In the genomic region with DNA sequence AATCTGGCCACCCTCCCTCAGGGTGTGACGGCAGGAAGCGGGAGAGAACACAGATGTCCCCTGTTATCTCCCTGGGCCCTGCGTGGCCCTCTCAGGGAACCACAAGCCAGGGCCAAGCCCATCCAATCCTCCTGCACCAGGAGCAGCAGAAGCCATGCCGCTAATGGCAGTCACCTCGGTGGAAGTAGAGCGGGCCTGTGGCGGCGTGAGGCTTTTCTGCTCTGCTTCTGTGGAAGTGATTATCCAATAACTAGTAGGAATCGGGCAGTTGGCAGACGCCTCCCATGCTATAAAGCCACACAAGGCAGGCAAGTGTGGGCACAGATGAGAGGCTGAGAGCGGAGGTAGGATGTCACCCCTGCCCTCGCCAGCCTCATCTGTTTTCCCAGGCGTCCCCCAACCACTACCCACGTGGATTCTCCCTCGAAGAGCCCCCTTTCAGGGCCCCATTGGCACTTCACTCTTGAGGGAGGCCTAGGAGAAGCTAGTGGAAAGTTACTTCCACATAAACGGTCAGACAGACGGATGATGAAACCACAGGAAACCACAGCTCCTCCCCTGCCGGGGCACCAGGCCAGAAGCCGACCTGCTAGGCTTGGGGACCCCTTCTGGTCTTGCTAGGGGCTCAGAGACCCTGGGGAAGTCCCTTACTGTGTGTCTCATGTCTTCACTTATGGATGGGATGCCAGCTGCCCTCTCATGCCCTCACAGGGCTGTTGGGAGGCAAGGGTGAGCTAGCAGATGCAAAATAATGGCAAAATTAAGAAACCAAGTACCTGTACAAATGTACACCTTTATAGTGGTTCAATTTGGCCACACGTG, we compare ENCODE assay signal across 2 cellular contexts.
A peak's percentile ranks its signal among the peaks of the same experiment; 100 is the strongest.
TF ChIP-seq lines count a peak whose summit lies in the region.

No MANE protein-coding gene starts in this region.

TF ChIP-seq in GM12878, 131 proteins besides CTCF, POLR2A, EP300 and RAD21 (continued from another document and continues in another):
- TF ChIP-seq, protein P1, sequence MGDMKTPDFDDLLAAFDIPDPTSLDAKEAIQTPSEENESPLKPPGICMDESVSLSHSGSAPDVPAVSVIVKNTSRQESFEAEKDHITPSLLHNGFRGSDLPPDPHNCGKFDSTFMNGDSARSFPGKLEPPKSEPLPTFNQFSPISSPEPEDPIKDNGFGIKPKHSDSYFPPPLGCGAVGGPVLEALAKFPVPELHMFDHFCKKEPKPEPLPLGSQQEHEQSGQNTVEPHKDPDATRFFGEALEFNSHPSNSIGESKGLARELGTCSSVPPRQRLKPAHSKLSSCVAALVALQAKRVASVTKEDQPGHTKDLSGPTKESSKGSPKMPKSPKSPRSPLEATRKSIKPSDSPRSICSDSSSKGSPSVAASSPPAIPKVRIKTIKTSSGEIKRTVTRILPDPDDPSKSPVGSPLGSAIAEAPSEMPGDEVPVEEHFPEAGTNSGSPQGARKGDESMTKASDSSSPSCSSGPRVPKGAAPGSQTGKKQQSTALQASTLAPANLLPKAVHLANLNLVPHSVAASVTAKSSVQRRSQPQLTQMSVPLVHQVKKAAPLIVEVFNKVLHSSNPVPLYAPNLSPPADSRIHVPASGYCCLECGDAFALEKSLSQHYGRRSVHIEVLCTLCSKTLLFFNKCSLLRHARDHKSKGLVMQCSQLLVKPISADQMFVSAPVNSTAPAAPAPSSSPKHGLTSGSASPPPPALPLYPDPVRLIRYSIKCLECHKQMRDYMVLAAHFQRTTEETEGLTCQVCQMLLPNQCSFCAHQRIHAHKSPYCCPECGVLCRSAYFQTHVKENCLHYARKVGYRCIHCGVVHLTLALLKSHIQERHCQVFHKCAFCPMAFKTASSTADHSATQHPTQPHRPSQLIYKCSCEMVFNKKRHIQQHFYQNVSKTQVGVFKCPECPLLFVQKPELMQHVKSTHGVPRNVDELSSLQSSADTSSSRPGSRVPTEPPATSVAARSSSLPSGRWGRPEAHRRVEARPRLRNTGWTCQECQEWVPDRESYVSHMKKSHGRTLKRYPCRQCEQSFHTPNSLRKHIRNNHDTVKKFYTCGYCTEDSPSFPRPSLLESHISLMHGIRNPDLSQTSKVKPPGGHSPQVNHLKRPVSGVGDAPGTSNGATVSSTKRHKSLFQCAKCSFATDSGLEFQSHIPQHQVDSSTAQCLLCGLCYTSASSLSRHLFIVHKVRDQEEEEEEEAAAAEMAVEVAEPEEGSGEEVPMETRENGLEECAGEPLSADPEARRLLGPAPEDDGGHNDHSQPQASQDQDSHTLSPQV (IDR thresholded peaks at IDR 0.05): peak; percentile 12; the same call in 1 of the 2 replicates
- TF ChIP-seq MXI1 (IDR thresholded peaks at IDR 0.05; ENCODE audit: low read depth, low read length) (no peak), PKNOX1 (IDR thresholded peaks at IDR 0.05) (peak; percentile 42; the same call in 1 of the 2 replicates), HDGF (IDR thresholded peaks at IDR 0.05) (peak; percentile 58; the same call in 1 of the 2 replicates), MYB (IDR thresholded peaks at IDR 0.05; ENCODE audit: borderline replicate concordance, low read depth, low read length) (peak; percentile 72; the same call in 1 of the 2 replicates), CREM (IDR thresholded peaks at IDR 0.05; ENCODE audit: low read depth) (peak; percentile 62; the same call in 1 of the 2 replicates), TCF12 (IDR thresholded peaks at IDR 0.05; ENCODE audit: low read depth, low read length) (0 out of 2 replicates have a peak, but pooled peaks have one; percentile 31), STAT1 (conservative IDR thresholded peaks at IDR 0.05) (no peak), PAX5 (IDR thresholded peaks at IDR 0.05; ENCODE audit: borderline replicate concordance, low read depth, low read length) (0 out of 2 replicates have a peak, but pooled peaks have one; percentile 14), EED (IDR thresholded peaks at IDR 0.05; ENCODE audit: low read depth) (peak; percentile 96), YY1 (IDR thresholded peaks at IDR 0.05; ENCODE audit: low read depth, low read length) (peak; percentile 17; the same call in 1 of the 2 replicates)
- TF ChIP-seq, protein P2, sequence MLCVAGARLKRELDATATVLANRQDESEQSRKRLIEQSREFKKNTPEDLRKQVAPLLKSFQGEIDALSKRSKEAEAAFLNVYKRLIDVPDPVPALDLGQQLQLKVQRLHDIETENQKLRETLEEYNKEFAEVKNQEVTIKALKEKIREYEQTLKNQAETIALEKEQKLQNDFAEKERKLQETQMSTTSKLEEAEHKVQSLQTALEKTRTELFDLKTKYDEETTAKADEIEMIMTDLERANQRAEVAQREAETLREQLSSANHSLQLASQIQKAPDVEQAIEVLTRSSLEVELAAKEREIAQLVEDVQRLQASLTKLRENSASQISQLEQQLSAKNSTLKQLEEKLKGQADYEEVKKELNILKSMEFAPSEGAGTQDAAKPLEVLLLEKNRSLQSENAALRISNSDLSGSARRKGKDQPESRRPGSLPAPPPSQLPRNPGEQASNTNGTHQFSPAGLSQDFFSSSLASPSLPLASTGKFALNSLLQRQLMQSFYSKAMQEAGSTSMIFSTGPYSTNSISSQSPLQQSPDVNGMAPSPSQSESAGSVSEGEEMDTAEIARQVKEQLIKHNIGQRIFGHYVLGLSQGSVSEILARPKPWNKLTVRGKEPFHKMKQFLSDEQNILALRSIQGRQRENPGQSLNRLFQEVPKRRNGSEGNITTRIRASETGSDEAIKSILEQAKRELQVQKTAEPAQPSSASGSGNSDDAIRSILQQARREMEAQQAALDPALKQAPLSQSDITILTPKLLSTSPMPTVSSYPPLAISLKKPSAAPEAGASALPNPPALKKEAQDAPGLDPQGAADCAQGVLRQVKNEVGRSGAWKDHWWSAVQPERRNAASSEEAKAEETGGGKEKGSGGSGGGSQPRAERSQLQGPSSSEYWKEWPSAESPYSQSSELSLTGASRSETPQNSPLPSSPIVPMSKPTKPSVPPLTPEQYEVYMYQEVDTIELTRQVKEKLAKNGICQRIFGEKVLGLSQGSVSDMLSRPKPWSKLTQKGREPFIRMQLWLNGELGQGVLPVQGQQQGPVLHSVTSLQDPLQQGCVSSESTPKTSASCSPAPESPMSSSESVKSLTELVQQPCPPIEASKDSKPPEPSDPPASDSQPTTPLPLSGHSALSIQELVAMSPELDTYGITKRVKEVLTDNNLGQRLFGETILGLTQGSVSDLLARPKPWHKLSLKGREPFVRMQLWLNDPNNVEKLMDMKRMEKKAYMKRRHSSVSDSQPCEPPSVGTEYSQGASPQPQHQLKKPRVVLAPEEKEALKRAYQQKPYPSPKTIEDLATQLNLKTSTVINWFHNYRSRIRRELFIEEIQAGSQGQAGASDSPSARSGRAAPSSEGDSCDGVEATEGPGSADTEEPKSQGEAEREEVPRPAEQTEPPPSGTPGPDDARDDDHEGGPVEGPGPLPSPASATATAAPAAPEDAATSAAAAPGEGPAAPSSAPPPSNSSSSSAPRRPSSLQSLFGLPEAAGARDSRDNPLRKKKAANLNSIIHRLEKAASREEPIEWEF (IDR thresholded peaks at IDR 0.05; ENCODE audit: insufficient replicate concordance, low read depth, low read length): peak; percentile 13

TF ChIP-seq in HepG2, 621 proteins besides CTCF, POLR2A, EP300 and RAD21 (continued from another document and continues in another):
- TF ChIP-seq ZNF839 (CRISPR knock-in tag; IDR thresholded peaks at IDR 0.05; ENCODE audit: borderline replicate concordance) (no peak), ZNF674 (CRISPR knock-in tag; IDR thresholded peaks at IDR 0.05; ENCODE audit: low read depth) (no peak), FOXA3 (CRISPR knock-in tag; IDR thresholded peaks at IDR 0.05) (peak; percentile 29; the same call in 1 of the 2 replicates), ZZZ3 (CRISPR knock-in tag; IDR thresholded peaks at IDR 0.05; ENCODE audit: borderline replicate concordance) (no peak), ZNF775 (CRISPR knock-in tag; IDR thresholded peaks at IDR 0.05; ENCODE audit: borderline replicate concordance) (no peak), KDM1A (CRISPR knock-in tag; IDR thresholded peaks at IDR 0.05) (no peak), EED (CRISPR knock-in tag; IDR thresholded peaks at IDR 0.05) (no peak), ZFP91 (CRISPR knock-in tag; IDR thresholded peaks at IDR 0.05; ENCODE audit: borderline replicate concordance) (peak; percentile 13; the same call in 1 of the 2 replicates), NCOA2 (CRISPR knock-in tag; IDR thresholded peaks at IDR 0.05) (0 out of 2 replicates have a peak, but pooled peaks have one; percentile 20), ZNF274 (CRISPR knock-in tag; IDR thresholded peaks at IDR 0.05) (no peak), ARHGAP35 (CRISPR knock-in tag; IDR thresholded peaks at IDR 0.05; ENCODE audit: borderline replicate concordance) (no peak), ATAD3A (CRISPR knock-in tag; IDR thresholded peaks at IDR 0.05) (no peak), ZNF609 (CRISPR knock-in tag; IDR thresholded peaks at IDR 0.05; ENCODE audit: borderline replicate concordance) (no peak), ZNF562 (CRISPR knock-in tag; IDR thresholded peaks at IDR 0.05; ENCODE audit: borderline replicate concordance) (no peak), PHF8 (CRISPR knock-in tag; IDR thresholded peaks at IDR 0.05) (no peak), ZFP36 (IDR thresholded peaks at IDR 0.05; ENCODE audit: borderline replicate concordance, low read depth, low read length, partially characterized antibody) (no peak), IRF2 (CRISPR knock-in tag; IDR thresholded peaks at IDR 0.05) (no peak), RARG (CRISPR knock-in tag; IDR thresholded peaks at IDR 0.05; ENCODE audit: low read depth) (no peak), MLLT10 (CRISPR knock-in tag; IDR thresholded peaks at IDR 0.05) (no peak)
- TF ChIP-seq, protein P3, sequence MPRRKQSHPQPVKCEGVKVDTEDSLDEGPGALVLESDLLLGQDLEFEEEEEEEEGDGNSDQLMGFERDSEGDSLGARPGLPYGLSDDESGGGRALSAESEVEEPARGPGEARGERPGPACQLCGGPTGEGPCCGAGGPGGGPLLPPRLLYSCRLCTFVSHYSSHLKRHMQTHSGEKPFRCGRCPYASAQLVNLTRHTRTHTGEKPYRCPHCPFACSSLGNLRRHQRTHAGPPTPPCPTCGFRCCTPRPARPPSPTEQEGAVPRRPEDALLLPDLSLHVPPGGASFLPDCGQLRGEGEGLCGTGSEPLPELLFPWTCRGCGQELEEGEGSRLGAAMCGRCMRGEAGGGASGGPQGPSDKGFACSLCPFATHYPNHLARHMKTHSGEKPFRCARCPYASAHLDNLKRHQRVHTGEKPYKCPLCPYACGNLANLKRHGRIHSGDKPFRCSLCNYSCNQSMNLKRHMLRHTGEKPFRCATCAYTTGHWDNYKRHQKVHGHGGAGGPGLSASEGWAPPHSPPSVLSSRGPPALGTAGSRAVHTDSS (CRISPR knock-in tag; conservative IDR thresholded peaks at IDR 0.05): no peak
- TF ChIP-seq, protein P4, sequence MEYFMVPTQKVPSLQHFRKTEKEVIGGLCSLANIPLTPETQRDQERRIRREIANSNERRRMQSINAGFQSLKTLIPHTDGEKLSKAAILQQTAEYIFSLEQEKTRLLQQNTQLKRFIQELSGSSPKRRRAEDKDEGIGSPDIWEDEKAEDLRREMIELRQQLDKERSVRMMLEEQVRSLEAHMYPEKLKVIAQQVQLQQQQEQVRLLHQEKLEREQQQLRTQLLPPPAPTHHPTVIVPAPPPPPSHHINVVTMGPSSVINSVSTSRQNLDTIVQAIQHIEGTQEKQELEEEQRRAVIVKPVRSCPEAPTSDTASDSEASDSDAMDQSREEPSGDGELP (IDR thresholded peaks at IDR 0.05; ENCODE audit: borderline replicate concordance, low read depth): no peak
